Comparison of ENCODE assay signal across 16 cellular contexts in genomic region chr21:43936186-43936967, GRCh38.
DNase-seq lines count a peak whose midpoint lies in the region; ATAC-seq and TF ChIP-seq lines count a peak whose summit lies in the region.
"Had no signal": no experiment of that assay in that cellular context is flagged by ENCODE, and none has a peak within 500 bp of the region (broad histone marks: within the 10 kb centered on the region; RNA-seq: fewer than 3 reads in every experiment).

No MANE protein-coding gene starts in this region.

- H3K27me3 ChIP-seq in GM23338 (ENCODE audit: insufficient read depth), result no peaks in the 10 kb centered on the region
- no peaks in the 10 kb centered on the region for H3K27me3 ChIP-seq in layer of hippocampus (ENCODE audit: control insufficient read depth, insufficient read depth, low read length)
- H3K27me3 ChIP-seq in spleen (replicated peaks in 1 of 7), result no peaks in the 10 kb centered on the region
- no peaks in the 10 kb centered on the region for H3K27me3 ChIP-seq in trophoblast cell (ENCODE audit: insufficient read depth, low read length)

- WGBS in spleen, 5 donors, result 70 to 83% (median 81%) methylated on average over 20 to 25 of the region's 25 CpGs
- no CpG with 5 or more reads among the region's 25 CpGs for WGBS in trophoblast cell (ENCODE audit: extremely low coverage, insufficient coverage, insufficient read length)

- no peak overlapping the region for H3K9ac ChIP-seq in trophoblast cell (ENCODE audit: low read length)

- H2AK5ac ChIP-seq in trophoblast cell (ENCODE audit: low read length), result no peak overlapping the region

- no peaks in the 10 kb centered on the region for H3K9me2 ChIP-seq in GM23338 (ENCODE audit: insufficient read depth)

- H3K36me3 ChIP-seq in GM23338 (ENCODE audit: insufficient read depth), result no peaks in the 10 kb centered on the region
- H3K36me3 ChIP-seq in spleen, result peaks cover 0 to 44% (median 6%) of the 10 kb centered on the region in 6 donors
- no peaks in the 10 kb centered on the region for H3K36me3 ChIP-seq in trophoblast cell (ENCODE audit: control insufficient read depth in 1 of 2, insufficient read depth in 2 of 2, low read length in 2 of 2)

- H2AFZ ChIP-seq in GM23338, result no peak overlapping the region
- H2AFZ ChIP-seq in trophoblast cell (ENCODE audit: insufficient read depth, low read length, poor library complexity), result no peak overlapping the region

- H4K91ac ChIP-seq in trophoblast cell (ENCODE audit: low read depth, low read length), result no peak overlapping the region

- peaks cover 20% of the 10 kb centered on the region for H3K27me3 Mint-ChIP-seq in GM23338 (ENCODE audit: insufficient read depth, low read depth, poor library complexity)
- H3K27me3 Mint-ChIP-seq: activated CD4-positive, alpha-beta T cell treated with anti-CD3 and anti-CD28 coated beads for 36 hours had no signal

- no peak overlapping the region for H2BK120ac ChIP-seq in trophoblast cell (ENCODE audit: insufficient read depth, low read length, poor library complexity)

- H3K4me1 ChIP-seq in GM23338 (ENCODE audit: insufficient read depth) (no peaks in the 10 kb centered on the region; the same call in 1 of the 2 replicates), spleen (peaks cover 0 to 52% (median 42%) of the 10 kb centered on the region in 6 donors), trophoblast cell (ENCODE audit: control insufficient read depth in 1 of 2, insufficient read depth in 2 of 2, low read length in 2 of 2) (no peaks in the 10 kb centered on the region)

- no peak overlapping the region for H3K27ac Mint-ChIP-seq in GM23338
- H3K27ac Mint-ChIP-seq: activated CD4-positive, alpha-beta T cell treated with anti-CD3 and anti-CD28 coated beads for 36 hours; activated T-helper 1 cell treated with anti-CD3 and anti-CD28 coated beads, Interleukin-12 subunit alpha, Interleukin-12 subunit beta, Interleukin-2, Interleukin-4 antibody, amounts not matched to agents 30 ng/mL and 10 ng/mL and 1 ng/mL, durations not matched to agents 14 hours and 24 hours and 36 hours; endodermal cell; T-helper 1 cell treated with Interleukin-12 subunit alpha and Interleukin-12 subunit beta and Interleukin-4 antibody, amounts not matched to agents 30 μg/mL and 1 μg/mL, for 36 hours had no signal

- no peak overlapping the region for H2BK12ac ChIP-seq in trophoblast cell (ENCODE audit: low read length)

- no peaks in the 10 kb centered on the region for H3K9me3 Mint-ChIP-seq in GM23338
- H3K9me3 Mint-ChIP-seq: activated T-helper 1 cell treated with anti-CD3 and anti-CD28 coated beads, Interleukin-12 subunit alpha, Interleukin-12 subunit beta, Interleukin-2, Interleukin-4 antibody, amounts not matched to agents 30 ng/mL and 10 ng/mL and 1 ng/mL, durations not matched to agents 14 hours and 24 hours and 36 hours; endodermal cell; T-helper 1 cell treated with Interleukin-12 subunit alpha and Interleukin-12 subunit beta and Interleukin-4 antibody, amounts not matched to agents 30 μg/mL and 1 μg/mL, for 36 hours had no signal

- in situ Hi-C loops in astrocyte of the cerebellum (cut with HindIII; ENCODE audit: low sequenced_read_pairs), result no loop called here

- H3K27ac ChIP-seq in GM23338 (ENCODE audit: low read depth), result 0 out of 2 replicates have a peak overlapping the region, but pooled peaks have one; percentile 19
- peak overlapping the region; percentile 76 for H3K27ac ChIP-seq in layer of hippocampus (ENCODE audit: low read depth, low read length)
- peak overlapping the region in 6 of 8 donors; percentile 15 to 55 (median 38) for H3K27ac ChIP-seq in spleen
- no peak overlapping the region for H3K27ac ChIP-seq in trophoblast cell (ENCODE audit: low read depth, low read length)
- H3K27ac ChIP-seq: C4-2B had no signal

- H3K79me2 ChIP-seq in GM23338 (replicated peaks; ENCODE audit: insufficient read depth) (no peaks in the 10 kb centered on the region), trophoblast cell (ENCODE audit: control insufficient read depth, insufficient read depth, low read length, poor library complexity) (no peaks in the 10 kb centered on the region)

- no peak overlapping the region for H3K4ac ChIP-seq in trophoblast cell (ENCODE audit: low read depth, low read length)

- no peak overlapping the region for H2BK5ac ChIP-seq in trophoblast cell (ENCODE audit: low read depth, low read length, poor library complexity)

- DNase-seq in GM23338 (ENCODE audit: low spot score), result no peak
- DNase-seq in astrocyte of the cerebellum (ENCODE audit: low read depth), result peak; percentile 27
- DNase-seq in spleen, result no peak
- no peak for DNase-seq in trophoblast cell
- DNase-seq: activated CD4-positive, alpha-beta T cell treated with anti-CD3 and anti-CD28 coated beads for 36 hours; DND-41; endodermal cell; hippocampal formation; NCI-H526 had no signal

- H3K79me1 ChIP-seq in trophoblast cell (ENCODE audit: low read length), result no peaks in the 10 kb centered on the region

- H3K4me1 Mint-ChIP-seq in GM23338, result peaks cover 9% of the 10 kb centered on the region

- intact Hi-C loops in spleen (cut with DNase I; ENCODE audit: low total_unique reads), result loop anchor here (10.0 kb wide), 1 partner anchor 122 kb away; no protein-coding TSS in a partner anchor

- ATAC-seq in GM23338 (no peak), HG03378 (IDR thresholded peaks at IDR 0.05; ENCODE audit: unreplicated experiment) (no peak), GM21515 (IDR thresholded peaks at IDR 0.05; ENCODE audit: unreplicated experiment) (no peak), GM18505 (IDR thresholded peaks at IDR 0.05; ENCODE audit: unreplicated experiment) (no peak)
- ATAC-seq: activated CD4-positive, alpha-beta T cell treated with anti-CD3 and anti-CD28 coated beads for 36 hours had no signal

- H3K36me3 Mint-ChIP-seq in GM23338 (ENCODE audit: low read depth), result no peaks in the 10 kb centered on the region

- no peak for TF ChIP-seq CTCF in GM23338 (conservative IDR thresholded peaks at IDR 0.05; ENCODE audit: low read depth in 2 of 2)
- TF ChIP-seq CTCF in astrocyte of the cerebellum (IDR thresholded peaks at IDR 0.05; ENCODE audit: low read depth, low read length, missing control alignments), result no peak
- no peak for TF ChIP-seq CTCF in spleen (IDR thresholded peaks at IDR 0.05 in 8 of 11, conservative IDR thresholded peaks at IDR 0.05 in 3 of 11)

- no peak overlapping the region for H3K18ac ChIP-seq in trophoblast cell (ENCODE audit: low read length)

- no peak overlapping the region for H4K8ac ChIP-seq in trophoblast cell (ENCODE audit: low read depth, low read length)

- H3K4me3 ChIP-seq in GM23338 (no peak overlapping the region), astrocyte of the cerebellum (ENCODE audit: low read depth, low read length) (no peak overlapping the region), spleen (no peak overlapping the region), trophoblast cell (ENCODE audit: low read depth, low read length) (no peak overlapping the region)

- H3K23ac ChIP-seq in trophoblast cell (ENCODE audit: low read length), result no peak overlapping the region

- H3K4me2 ChIP-seq in GM23338 (no peak overlapping the region), trophoblast cell (ENCODE audit: low read length) (no peak overlapping the region)

- no peaks in the 10 kb centered on the region for H3F3A ChIP-seq in GM23338 (replicated peaks; ENCODE audit: low read depth)

- H3K14ac ChIP-seq in trophoblast cell (ENCODE audit: low read length), result no peak overlapping the region

- H3K9me3 ChIP-seq in spleen (no peaks in the 10 kb centered on the region), trophoblast cell (ENCODE audit: insufficient read depth, low read depth, low read length) (peaks cover 5% of the 10 kb centered on the region)

- no peaks in the 10 kb centered on the region for H4K20me1 ChIP-seq in GM23338 (replicated peaks; ENCODE audit: insufficient read depth)

- no peak overlapping the region for H4K12ac ChIP-seq in trophoblast cell (ENCODE audit: low read depth, low read length)

- no peak overlapping the region for H3K4me3 Mint-ChIP-seq in GM23338
- H3K4me3 Mint-ChIP-seq: activated CD4-positive, alpha-beta T cell treated with anti-CD3 and anti-CD28 coated beads for 36 hours; activated T-helper 1 cell treated with anti-CD3 and anti-CD28 coated beads, Interleukin-12 subunit alpha, Interleukin-12 subunit beta, Interleukin-2, Interleukin-4 antibody, amounts not matched to agents 30 ng/mL and 10 ng/mL and 1 ng/mL, durations not matched to agents 14 hours and 24 hours and 36 hours; endodermal cell; T-helper 1 cell treated with Interleukin-12 subunit alpha and Interleukin-12 subunit beta and Interleukin-4 antibody, amounts not matched to agents 30 μg/mL and 1 μg/mL, for 36 hours had no signal

- TF ChIP-seq POLR2A in spleen (IDR thresholded peaks at IDR 0.05), result no peak
- no peak for TF ChIP-seq POLR2A in GM18505 (IDR thresholded peaks at IDR 0.05; ENCODE audit: borderline replicate concordance, extremely low read depth, insufficient read depth, insufficient read length)

TF ChIP-seq in GM23338, 12 proteins besides CTCF, POLR2A, EP300 and RAD21 (continues in another document):
- no peak for TF ChIP-seq REST (IDR thresholded peaks at IDR 0.05; ENCODE audit: unreplicated experiment)
- no peak for TF ChIP-seq JUNB (IDR thresholded peaks at IDR 0.05; ENCODE audit: unreplicated experiment)
